17 cellular contexts compared by ENCODE assay signal in the genomic region with DNA sequence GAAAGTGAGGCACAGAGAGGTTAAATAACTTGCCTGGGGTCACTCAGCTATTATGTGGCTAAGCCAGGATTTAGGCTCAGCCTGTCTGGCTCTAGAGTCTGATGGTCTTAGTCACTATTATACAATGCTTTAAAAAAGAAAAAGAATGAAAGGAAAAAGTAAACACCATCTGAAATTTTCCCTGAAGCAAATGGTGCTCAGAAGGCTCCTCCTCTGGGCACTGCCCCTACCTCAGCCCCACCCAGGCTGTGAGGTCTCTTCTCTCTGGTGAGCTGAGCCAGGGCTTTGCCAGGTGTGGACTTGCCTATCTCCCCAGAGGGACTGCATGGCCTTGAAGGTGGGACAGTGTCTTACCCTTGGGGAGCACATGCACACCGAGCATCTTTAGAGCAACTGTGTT.
DNase-seq lines count a peak whose midpoint lies in the region; FAIRE-seq and TF ChIP-seq lines count a peak whose summit lies in the region.
"Had no signal": no experiment of that assay in that cellular context is flagged by ENCODE, and none has a peak within 500 bp of the region (broad histone marks: within the 10 kb centered on the region; RNA-seq: fewer than 3 reads in every experiment).

No MANE protein-coding gene starts in this region.

- no peak overlapping the region; the same call in 1 of the 2 replicates for H2BK15ac ChIP-seq in H1 (ENCODE audit: low read length)

- no peak overlapping the region for H2AK5ac ChIP-seq in H1 (ENCODE audit: low read depth, low read length)

- no peak for FAIRE-seq in H1 (lab: Jason Lieb, UNC)
- FAIRE-seq: H54 had no signal

- H2BK12ac ChIP-seq in H1 (ENCODE audit: low read depth, low read length): 0 out of 2 replicates have a peak overlapping the region, but pooled peaks have one; percentile 46

- H3K4me1 ChIP-seq in GM23248 (ENCODE audit: insufficient read depth) (peaks cover 23% of the 10 kb centered on the region), H1 (replicated peaks in 1 of 4; ENCODE audit: control insufficient read depth in 3 of 4, insufficient read depth in 4 of 4, low read length in 3 of 4) (peaks cover 0 to 14% (median 13%) of the 10 kb centered on the region in 4 experiments; a peak in 4 of 7 replicates)
- H3K4me1 ChIP-seq: BE2C had no signal

- H3K9me3 ChIP-seq in GM23248 (ENCODE audit: low read depth): no peaks in the 10 kb centered on the region
- no peaks in the 10 kb centered on the region for H3K9me3 ChIP-seq in H1 (ENCODE audit: insufficient read depth in 2 of 2, low read depth in 1 of 2, low read length in 1 of 2)
- H3K9me3 ChIP-seq: BE2C had no signal

- H3K4me3 ChIP-seq in GM23248: no peak overlapping the region
- no peak overlapping the region for H3K4me3 ChIP-seq in H1 (ENCODE audit: extremely low read depth in 1 of 4, insufficient read depth in 2 of 4, low read depth in 3 of 4, low read length in 4 of 4)

- no peaks in the 10 kb centered on the region for H3K79me1 ChIP-seq in H1 (ENCODE audit: low read depth, low read length)

- H4K8ac ChIP-seq in H1 (ENCODE audit: extremely low read depth, insufficient read depth, low read length): no peak overlapping the region

- H2BK5ac ChIP-seq in H1 (ENCODE audit: low read depth, low read length): no peak overlapping the region

- H3K14ac ChIP-seq in H1 (ENCODE audit: insufficient read length): no peak overlapping the region

- CTCF ChIA-PET in H1 (lab: Charles Lee; ENCODE audit: partially characterized antibody): interaction anchor here (1.3 kb wide), 1 partner anchor 8 kb away, joined by 3 read pairs; no protein-coding TSS in a partner anchor

- in situ Hi-C loops in GM23248 (cut with MboI): no loop called here

- no peak overlapping the region for H3K56ac ChIP-seq in H1 (replicated peaks; ENCODE audit: insufficient read length, low read depth, low read length)

- H4K91ac ChIP-seq in H1 (replicated peaks; ENCODE audit: insufficient read length, low read length): no peak overlapping the region

- H3K18ac ChIP-seq in H1 (ENCODE audit: extremely low read depth, low read length): no peak overlapping the region

- TF ChIP-seq CTCF in H1 (IDR thresholded peaks at IDR 0.05; ENCODE audit: control extremely low read depth in 1 of 3, insufficient read depth in 1 of 3, low read depth in 1 of 3, low read length in 3 of 3): no peak

- H3K36me3 ChIP-seq in GM23248 (ENCODE audit: low read depth) (no peaks in the 10 kb centered on the region), H1 (ENCODE audit: control insufficient read depth in 2 of 4, insufficient read depth in 4 of 4, low read length in 3 of 4) (no peaks in the 10 kb centered on the region)
- H3K36me3 ChIP-seq: BE2C had no signal

- H3K4me2 ChIP-seq in GM23248 (ENCODE audit: unreplicated experiment) (no peak overlapping the region), H1 (ENCODE audit: insufficient read depth in 1 of 2, low read depth in 2 of 2, low read length in 2 of 2) (no peak overlapping the region)

- H2BK20ac ChIP-seq in H1 (ENCODE audit: low read length): no peak overlapping the region; the same call in 1 of the 2 replicates

- H3K9me2 ChIP-seq in GM23248 (ENCODE audit: insufficient read depth): no peaks in the 10 kb centered on the region

- H3F3A ChIP-seq in GM23248 (ENCODE audit: insufficient read depth): peaks cover 34% of the 10 kb centered on the region

- no peak overlapping the region for H3K9ac ChIP-seq in GM23248
- H3K9ac ChIP-seq in H1 (replicated peaks in 1 of 4; ENCODE audit: extremely low read depth in 1 of 4, low read depth in 3 of 4, low read length in 3 of 4): no peak overlapping the region

- H4K5ac ChIP-seq in H1 (ENCODE audit: insufficient read length, low read depth, low read length): no peak overlapping the region

- H2BK120ac ChIP-seq in H1 (replicated peaks; ENCODE audit: low read depth, low read length): no peak overlapping the region

- H4K20me1 ChIP-seq in GM23248 (ENCODE audit: insufficient read depth): no peaks in the 10 kb centered on the region
- H4K20me1 ChIP-seq in H1 (replicated peaks in 1 of 2; ENCODE audit: control insufficient read depth in 1 of 2, insufficient read depth in 2 of 2, low read length in 2 of 2): no peaks in the 10 kb centered on the region

- DNase-seq in GM23248 (peak; percentile 8), NCI-H69 (lab: John Stamatoyannopoulos, UW) (peak; percentile 35), H1 (ENCODE audit: low read depth in 1 of 2, low spot score in 2 of 2) (no peak), hypothalamus (lab: John Stamatoyannopoulos, UW) (no peak), DMS79 (lab: John Stamatoyannopoulos, UW) (no peak), CD1c-positive myeloid dendritic cell (ENCODE audit: extremely low spot score) (no peak), GDM1 (lab: John Stamatoyannopoulos, UW) (no peak)
- DNase-seq: BE2C; CD4-positive, alpha-beta memory T cell; NCI-H1105 treated with DMSO at 0.1 percent for 48 hours; NCI-H1694 treated with DMSO at 0.1 percent for 48 hours; NCI-H2107; NCI-H226; NCI-H526; OCI-M1; SW 1271 had no signal

- TF ChIP-seq RAD21 in H1 (IDR thresholded peaks at IDR 0.05 in 1 of 2, conservative IDR thresholded peaks at IDR 0.05 in 1 of 2; ENCODE audit: low read depth in 2 of 2, low read length in 2 of 2): no peak

- H3K23me2 ChIP-seq in H1 (ENCODE audit: low read depth, low read length): no peaks in the 10 kb centered on the region

- H2AFZ ChIP-seq in GM23248: no peak overlapping the region
- no peak overlapping the region for H2AFZ ChIP-seq in H1 (ENCODE audit: low read length)

- H3K4ac ChIP-seq in H1 (replicated peaks; ENCODE audit: insufficient read length, low read depth, low read length): no peak overlapping the region

- no peak for TF ChIP-seq EP300 in H1 (IDR thresholded peaks at IDR 0.05; ENCODE audit: borderline replicate concordance in 1 of 2, low read depth in 2 of 2, low read length in 2 of 2)

- H3K79me2 ChIP-seq in GM23248 (ENCODE audit: insufficient read depth): no peaks in the 10 kb centered on the region
- H3K79me2 ChIP-seq in H1 (ENCODE audit: control insufficient read depth in 1 of 2, insufficient read depth in 2 of 2, low read length in 2 of 2): no peaks in the 10 kb centered on the region

- H3K23ac ChIP-seq in H1 (ENCODE audit: insufficient read length): no peak overlapping the region

- POLR2A ChIA-PET in H1 (lab: Charles Lee; ENCODE audit: partially characterized antibody): interaction anchor here (1.3 kb wide), 1 partner anchor 11 kb away, joined by 4 read pairs; no protein-coding TSS in a partner anchor

- no peak overlapping the region for H3K27ac ChIP-seq in GM23248
- no peak overlapping the region for H3K27ac ChIP-seq in H1 (ENCODE audit: low read depth, low read length)

- WGBS in GM23248 (ENCODE audit: low coverage in 1 of 2, low lambda C conversion rate in 2 of 2, missing lambda C conversion rate in 2 of 2), 2 experiments: 42 to 67% methylated on average over 1 of the region's 1 CpG
- WGBS in H1 (ENCODE audit: extremely low coverage in 1 of 2, insufficient coverage in 1 of 2, insufficient read length in 1 of 2, insufficient replicate concordance in 2 of 2, low coverage in 1 of 2, low lambda C conversion rate in 2 of 2, missing lambda C conversion rate in 1 of 2), 2 experiments: 89% methylated on average over 1 of the region's 1 CpG; no CpG with 5 or more reads in 1 of the 2 experiments

- no peaks in the 10 kb centered on the region for H3K27me3 ChIP-seq in GM23248 (replicated peaks; ENCODE audit: insufficient read depth)
- no peaks in the 10 kb centered on the region for H3K27me3 ChIP-seq in H1 (replicated peaks in 1 of 4; ENCODE audit: control insufficient read depth in 3 of 4, extremely low read depth in 1 of 4, insufficient read depth in 3 of 4, low read length in 3 of 4)
- H3K27me3 ChIP-seq: BE2C had no signal

- TF ChIP-seq POLR2A in H1 (IDR thresholded peaks at IDR 0.05; ENCODE audit: control extremely low read depth in 1 of 2, low read depth in 2 of 2, low read length in 2 of 2): no peak

TF ChIP-seq in H1, 55 proteins besides CTCF, POLR2A, EP300 and RAD21 (continues in another document):
- TF ChIP-seq FOSL1 (IDR thresholded peaks at IDR 0.05; ENCODE audit: insufficient read depth, low read depth, low read length): no peak
- no peak for TF ChIP-seq MAFK (IDR thresholded peaks at IDR 0.05; ENCODE audit: low read depth, low read length)
- no peak for TF ChIP-seq SUZ12 (IDR thresholded peaks at IDR 0.05; ENCODE audit: low read length)
- no peak for TF ChIP-seq KDM1A (IDR thresholded peaks at IDR 0.05; ENCODE audit: borderline replicate concordance, low read length)
- no peak for TF ChIP-seq SRF (IDR thresholded peaks at IDR 0.05; ENCODE audit: low read depth, low read length)
- TF ChIP-seq SIN3A (conservative IDR thresholded peaks at IDR 0.05 in 1 of 2, IDR thresholded peaks at IDR 0.05 in 1 of 2; ENCODE audit: low read depth in 1 of 2, low read length in 2 of 2): no peak
- no peak for TF ChIP-seq EZH2 (IDR thresholded peaks at IDR 0.05; ENCODE audit: low read depth, low read length, severe bottlenecking)
- TF ChIP-seq BACH1 (IDR thresholded peaks at IDR 0.05; ENCODE audit: low read length): no peak
- TF ChIP-seq EGR1 (IDR thresholded peaks at IDR 0.05; ENCODE audit: borderline replicate concordance, low read depth, low read length): no peak
- TF ChIP-seq POLR2AphosphoS5 (IDR thresholded peaks at IDR 0.05; ENCODE audit: low read depth, low read length): no peak
- no peak for TF ChIP-seq RXRA (IDR thresholded peaks at IDR 0.05; ENCODE audit: insufficient read depth, low read depth, low read length)
- TF ChIP-seq CHD1 (IDR thresholded peaks at IDR 0.05; ENCODE audit: low read depth, low read length): no peak
- no peak for TF ChIP-seq CHD2 (IDR thresholded peaks at IDR 0.05; ENCODE audit: low read length)
- no peak for TF ChIP-seq TCF12 (IDR thresholded peaks at IDR 0.05; ENCODE audit: low read depth, low read length)
- no peak for TF ChIP-seq BCL11A (IDR thresholded peaks at IDR 0.05; ENCODE audit: low read depth in 2 of 2, low read length in 2 of 2)
- TF ChIP-seq NANOG (IDR thresholded peaks at IDR 0.05; ENCODE audit: insufficient read depth, low read depth, low read length, poor library complexity, severe bottlenecking): no peak
- no peak for TF ChIP-seq SAP30 (IDR thresholded peaks at IDR 0.05; ENCODE audit: insufficient read depth, insufficient replicate concordance, low read length)
- TF ChIP-seq, protein P1, sequence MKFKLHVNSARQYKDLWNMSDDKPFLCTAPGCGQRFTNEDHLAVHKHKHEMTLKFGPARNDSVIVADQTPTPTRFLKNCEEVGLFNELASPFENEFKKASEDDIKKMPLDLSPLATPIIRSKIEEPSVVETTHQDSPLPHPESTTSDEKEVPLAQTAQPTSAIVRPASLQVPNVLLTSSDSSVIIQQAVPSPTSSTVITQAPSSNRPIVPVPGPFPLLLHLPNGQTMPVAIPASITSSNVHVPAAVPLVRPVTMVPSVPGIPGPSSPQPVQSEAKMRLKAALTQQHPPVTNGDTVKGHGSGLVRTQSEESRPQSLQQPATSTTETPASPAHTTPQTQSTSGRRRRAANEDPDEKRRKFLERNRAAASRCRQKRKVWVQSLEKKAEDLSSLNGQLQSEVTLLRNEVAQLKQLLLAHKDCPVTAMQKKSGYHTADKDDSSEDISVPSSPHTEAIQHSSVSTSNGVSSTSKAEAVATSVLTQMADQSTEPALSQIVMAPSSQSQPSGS (IDR thresholded peaks at IDR 0.05; ENCODE audit: low read length): no peak

Comparison
In these comparisons a context has a peak if more than half of its experiments do, and no peak if none do; other contexts are left out.
1. DNase-seq: peak in GM23248 (single experiment) and NCI-H69 (single experiment); none in H1 (0 of 2), hypothalamus (0 of 51), DMS79 (single experiment), CD1c-positive myeloid dendritic cell (single experiment) and GDM1 (single experiment).